In the genomic region with DNA sequence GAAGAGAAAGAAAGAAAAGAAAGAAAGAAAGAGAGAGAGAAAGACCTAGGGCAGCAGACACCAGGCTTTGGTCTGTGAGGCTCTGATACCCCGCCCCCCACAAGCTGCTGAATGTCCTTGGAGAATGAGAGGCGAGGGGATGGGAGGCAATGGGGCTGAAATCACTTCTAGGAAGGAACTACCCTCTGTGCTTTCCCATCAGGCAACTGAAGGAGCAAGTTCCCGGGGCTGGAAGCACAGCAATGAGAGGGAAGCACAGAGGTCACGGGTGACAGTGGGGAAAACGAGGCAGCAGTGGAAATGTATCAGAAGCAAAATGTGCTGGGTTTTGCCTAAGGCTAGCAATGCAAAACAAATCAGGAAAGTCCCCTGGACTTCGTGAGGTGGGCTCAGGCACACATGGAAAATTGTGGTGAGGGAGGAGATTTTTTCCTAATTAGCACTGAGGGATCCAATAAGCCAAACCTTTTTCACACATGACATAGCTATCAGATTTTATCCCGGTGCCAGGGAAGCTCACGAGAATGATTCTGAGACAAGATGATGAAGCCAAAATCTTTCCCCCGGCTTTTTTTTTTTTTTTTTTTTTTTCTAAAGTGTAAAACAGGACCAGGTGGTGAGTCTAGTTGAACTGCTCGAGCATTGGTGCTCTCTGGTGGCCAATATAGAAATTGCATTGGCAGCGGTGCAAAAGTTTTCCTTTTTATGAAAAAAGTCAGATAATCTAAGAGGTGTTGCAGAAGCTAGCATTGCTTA, we compare ENCODE assay signal across 8 cellular contexts. TPM values are rescaled to one million over a fixed set of nuclear protein-coding genes. Genes with fewer than 3 reads are reported as not detected.
DNase-seq lines count a peak whose midpoint lies in the region; ATAC-seq lines count a peak whose summit lies in the region.

No MANE protein-coding gene starts in this region.

- intact Hi-C loops in left cardiac atrium (cut with DNase I) = loop anchor here (1.0 to 5.0 kb wide), 3 partner anchors 246 to 267 kb away; no protein-coding TSS in a partner anchor

- ATAC-seq in left cardiac atrium (peak; percentile 14 to 42), HG03460 (IDR thresholded peaks at IDR 0.05; ENCODE audit: unreplicated experiment) (no peak), GM18858 (IDR thresholded peaks at IDR 0.05; ENCODE audit: unreplicated experiment) (no peak)

- DNase-seq in Daoy (ENCODE audit: low read depth) (peak; percentile 55), LHCN-M2 (ENCODE audit: low read depth) (peak; percentile 63), SKM-1 treated with dmso at 0.1 percent for 144 hours (lab: John Stamatoyannopoulos, UW; ENCODE audit: unreplicated experiment) (peak; percentile 47), left cardiac atrium (peak; percentile 38), renal cortical epithelial cell (ENCODE audit: low read depth) (peak; percentile 47)
- DNase-seq in activated naive CD8-positive, alpha-beta T cell treated with anti-CD3 and anti-CD28 coated beads, Interleukin-2, amount 50 U/mL, for 16 hours (ENCODE audit: low read depth, low spot score) = peak; percentile 49

RNA-seq across cellular contexts. Expression of gene ARFGEF2, which starts 16.8 kb away (rescaled TPM):
- total RNA-seq in Daoy (2014; rRNA removed; shearing (Covaris generic)) = 20.2 and 22.6 TPM in 2 replicates
- total RNA-seq in LHCN-M2 (2014; rRNA removed) = 30.2 and 32.9 TPM in 2 replicates
- polyA plus RNA-seq in LHCN-M2 (2012) = 6.3 TPM
- total RNA-seq in left cardiac atrium = 10 to 100 TPM; 31.8 to 36.4 TPM
- 58.7 and 71.0 TPM in 2 replicates for total RNA-seq in renal cortical epithelial cell

Comparison
In these comparisons a context has a peak if more than half of its experiments do, and no peak if none do; other contexts are left out.
1. ATAC-seq: peak in left cardiac atrium (2 of 2); none in HG03460 (single experiment) and GM18858 (single experiment).
2. Peak in every context shown above with its lines, with median percentiles within 50 percentile points of each other: DNase-seq.